In the genomic region with DNA sequence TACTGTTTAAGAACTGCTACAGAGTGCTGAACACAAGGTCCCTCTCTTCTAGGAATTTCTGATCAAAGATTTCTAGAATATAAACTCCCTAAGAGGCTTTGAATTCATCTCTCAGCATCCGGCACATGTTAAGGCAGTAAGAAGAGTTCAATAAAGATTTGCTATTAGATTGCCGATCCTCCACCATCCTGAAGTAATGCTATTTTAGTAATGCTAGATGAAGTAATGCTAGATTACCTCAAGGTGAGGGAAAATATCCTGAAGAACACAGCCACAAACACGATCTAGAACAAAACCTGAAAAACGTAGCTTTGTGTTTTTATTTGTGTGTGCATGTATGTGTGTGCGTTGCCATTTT, we compare ENCODE assay signal across 8 cellular contexts. TPM values are rescaled to one million over a fixed set of nuclear protein-coding genes. Genes with fewer than 3 reads are reported as not detected.
DNase-seq lines count a peak whose midpoint lies in the region; ATAC-seq and TF ChIP-seq lines count a peak whose summit lies in the region.

No MANE protein-coding gene starts in this region.

- TF ChIP-seq CTCF in OCI-LY7 (conservative IDR thresholded peaks at IDR 0.05; ENCODE audit: low read length) (no peak), endothelial cell (IDR thresholded peaks at IDR 0.05; ENCODE audit: unreplicated experiment) (no peak), neutrophil (IDR thresholded peaks at IDR 0.05) (no peak)

- no peaks in the 10 kb centered on the region for H3K9me3 ChIP-seq in CD8-positive, alpha-beta memory T cell (ENCODE audit: low read length)
- H3K9me3 ChIP-seq in OCI-LY7 (ENCODE audit: low read length) (no peaks in the 10 kb centered on the region), neutrophil (no peaks in the 10 kb centered on the region)

- peak overlapping the region; percentile 90 to 99 (median 98) for H3K4me3 Mint-ChIP-seq in CD8-positive, alpha-beta memory T cell
- peak overlapping the region; percentile 96 for H3K4me3 Mint-ChIP-seq in endothelial cell (ENCODE audit: unreplicated experiment)

- peak overlapping the region; percentile 44; the same call in 1 of the 2 replicates for H2AFZ ChIP-seq in OCI-LY7 (ENCODE audit: low read length)

- peaks cover 58% of the 10 kb centered on the region for H3K79me2 ChIP-seq in OCI-LY7 (ENCODE audit: insufficient read depth, low read depth, low read length)

- H3K36me3 ChIP-seq in CD8-positive, alpha-beta memory T cell (ENCODE audit: insufficient read depth, low read length): peaks cover 25% of the 10 kb centered on the region
- H3K36me3 ChIP-seq in OCI-LY7 (ENCODE audit: insufficient read depth, low read length) (peaks cover 34% of the 10 kb centered on the region), neutrophil (peaks cover 30% of the 10 kb centered on the region)

- no peaks in the 10 kb centered on the region for H3K27me3 Mint-ChIP-seq in CD8-positive, alpha-beta memory T cell
- peaks cover 23% of the 10 kb centered on the region for H3K27me3 Mint-ChIP-seq in endothelial cell (ENCODE audit: unreplicated experiment)

- peak overlapping the region; percentile 96 to 100 (median 100) for H3K27ac Mint-ChIP-seq in CD8-positive, alpha-beta memory T cell
- peak overlapping the region; percentile 100 for H3K27ac Mint-ChIP-seq in endothelial cell (ENCODE audit: unreplicated experiment)

- POLR2A ChIA-PET in CD8-positive, alpha-beta memory T cell (lab: Charles Lee): interaction anchor here (0.6 to 3.1 kb wide), 10 partner anchors 12 to 342 kb away, joined by 3 to 134 read pairs (median 3); a partner anchor contains a TSS
- POLR2A ChIA-PET in OCI-LY7 (lab: Charles Lee): interaction anchor here (0.8 to 2.4 kb wide), 7 partner anchors 10 to 398 kb away, joined by 3 to 9 read pairs (median 4); no protein-coding TSS in a partner anchor

- H3K4me3 ChIP-seq in CD8-positive, alpha-beta memory T cell (ENCODE audit: low read length): peak overlapping the region; percentile 82
- H3K4me3 ChIP-seq in OCI-LY7 (ENCODE audit: low read depth, low read length, poor library complexity, severe bottlenecking) (peak overlapping the region; percentile 86), neutrophil (ENCODE audit: low read depth in 1 of 2, low read length in 1 of 2) (peak overlapping the region; percentile 90 to 97)

- intact Hi-C loops in OCI-LY7 (cut with micrococcal nuclease; ENCODE audit: unreplicated experiment): loop anchor here (1.0 to 5.0 kb wide), 2 partner anchors 18 to 604 kb away; a partner anchor contains a TSS

- H3K9me3 Mint-ChIP-seq in CD8-positive, alpha-beta memory T cell: no peaks in the 10 kb centered on the region
- H3K9me3 Mint-ChIP-seq in endothelial cell (ENCODE audit: unreplicated experiment): no peaks in the 10 kb centered on the region

- no peaks in the 10 kb centered on the region for H3K27me3 ChIP-seq in CD8-positive, alpha-beta memory T cell (ENCODE audit: insufficient read depth, low read length, poor library complexity, severe bottlenecking)
- no peaks in the 10 kb centered on the region for H3K27me3 ChIP-seq in neutrophil

- H3K4me1 Mint-ChIP-seq in CD8-positive, alpha-beta memory T cell: peaks cover 67 to 88% (median 86%) of the 10 kb centered on the region in 3 donors
- peaks cover 53% of the 10 kb centered on the region for H3K4me1 Mint-ChIP-seq in endothelial cell (ENCODE audit: unreplicated experiment)

- H3K36me3 Mint-ChIP-seq in CD8-positive, alpha-beta memory T cell: peaks cover 5 to 52% (median 11%) of the 10 kb centered on the region in 3 donors
- peaks cover 24% of the 10 kb centered on the region for H3K36me3 Mint-ChIP-seq in endothelial cell (ENCODE audit: low read depth, unreplicated experiment)

- ATAC-seq in HG02571 (IDR thresholded peaks at IDR 0.05; ENCODE audit: unreplicated experiment) (no peak), GM21423 (IDR thresholded peaks at IDR 0.05; ENCODE audit: unreplicated experiment) (no peak), GM21528 (IDR thresholded peaks at IDR 0.05; ENCODE audit: low FRiP score, unreplicated experiment) (no peak)

- no peaks in the 10 kb centered on the region for H3K9me2 ChIP-seq in OCI-LY7 (ENCODE audit: insufficient read depth, low read length)

- BruUV-seq in OCI-LY7 (replicated peaks; lab: Mats Ljungman, UMichigan): TSS peak; percentile 93

- peaks cover 77% of the 10 kb centered on the region for H3K4me1 ChIP-seq in CD8-positive, alpha-beta memory T cell (ENCODE audit: insufficient read depth, low read length)
- H3K4me1 ChIP-seq in OCI-LY7 (ENCODE audit: insufficient read depth, low read length, poor library complexity, severe bottlenecking): peaks cover 62% of the 10 kb centered on the region
- H3K4me1 ChIP-seq in neutrophil (ENCODE audit: control insufficient read depth in 1 of 2, insufficient read depth in 1 of 2, low read depth in 1 of 2, low read length in 1 of 2): peaks cover 48 to 49% of the 10 kb centered on the region in 2 experiments

- no peak for DNase-seq in CD8-positive, alpha-beta memory T cell
- DNase-seq in OCI-LY7 (ENCODE audit: low spot score) (no peak), endothelial cell (ENCODE audit: low spot score) (no peak), iPS-NIHi7 (ENCODE audit: extremely low spot score) (no peak)

- peaks cover 18% of the 10 kb centered on the region; the same call in 1 of the 2 replicates for H4K20me1 ChIP-seq in OCI-LY7 (ENCODE audit: insufficient read depth, low read length)

- H3K27ac ChIP-seq in CD8-positive, alpha-beta memory T cell (ENCODE audit: low read depth, low read length): peak overlapping the region; percentile 95
- peak overlapping the region; percentile 81 for H3K27ac ChIP-seq in OCI-LY7 (ENCODE audit: low read depth, low read length, poor library complexity, severe bottlenecking)
- H3K27ac ChIP-seq in neutrophil: peak overlapping the region; percentile 98

- CTCF ChIA-PET in CD8-positive, alpha-beta memory T cell (lab: Charles Lee): interaction anchor here (0.6 to 3.1 kb wide), 7 partner anchors 9 to 335 kb away, joined by 3 to 32 read pairs (median 6); a partner anchor contains a TSS
- CTCF ChIA-PET in OCI-LY7 (lab: Charles Lee; ENCODE audit: unreplicated experiment): no interaction called here

- peak overlapping the region; percentile 93 for H3K4me2 ChIP-seq in OCI-LY7 (ENCODE audit: low read length)

RNA-seq across cellular contexts. Expression of a gene that starts 0.9 kb away (rescaled TPM):
- total RNA-seq in CD8-positive, alpha-beta memory T cell: 100 to 1,000 TPM; 251 to 252 TPM
- 1,057 TPM for polyA plus RNA-seq in CD8-positive, alpha-beta memory T cell
- total RNA-seq in OCI-LY7 (2014; rRNA removed; shearing (Covaris generic)): 240 and 260 TPM in 2 replicates
- total RNA-seq in OCI-LY7 (2022): 222 and 230 TPM in 2 replicates
- 298 TPM for total RNA-seq in endothelial cell (ENCODE audit: unreplicated experiment)

RNA-seq across cellular contexts. Expression of a gene that starts 13.4 kb away (rescaled TPM):
- total RNA-seq in CD8-positive, alpha-beta memory T cell: 100 to 1,000 TPM; 338 to 348 TPM
- 3,038 TPM for polyA plus RNA-seq in CD8-positive, alpha-beta memory T cell
- total RNA-seq in OCI-LY7 (2014; rRNA removed; shearing (Covaris generic)): 377 and 423 TPM in 2 replicates
- 301 TPM in 2 replicates for total RNA-seq in OCI-LY7 (2022)
- total RNA-seq in endothelial cell (ENCODE audit: unreplicated experiment): 430 TPM

RNA-seq across cellular contexts. Expression of a gene that starts 41.2 kb away (rescaled TPM):
- 1 to 10 TPM in 1 of 2 experiments, under 1 TPM in 1; 0.84 to 1.2 TPM for total RNA-seq in CD8-positive, alpha-beta memory T cell
- polyA plus RNA-seq in CD8-positive, alpha-beta memory T cell: 0.92 TPM
- total RNA-seq in OCI-LY7 (2014; rRNA removed; shearing (Covaris generic)): 3.8 and 5.7 TPM in 2 replicates
- total RNA-seq in OCI-LY7 (2022) (2.3 and 2.4 TPM in 2 replicates), endothelial cell (ENCODE audit: unreplicated experiment) (0.49 TPM)
